In the genomic region with DNA sequence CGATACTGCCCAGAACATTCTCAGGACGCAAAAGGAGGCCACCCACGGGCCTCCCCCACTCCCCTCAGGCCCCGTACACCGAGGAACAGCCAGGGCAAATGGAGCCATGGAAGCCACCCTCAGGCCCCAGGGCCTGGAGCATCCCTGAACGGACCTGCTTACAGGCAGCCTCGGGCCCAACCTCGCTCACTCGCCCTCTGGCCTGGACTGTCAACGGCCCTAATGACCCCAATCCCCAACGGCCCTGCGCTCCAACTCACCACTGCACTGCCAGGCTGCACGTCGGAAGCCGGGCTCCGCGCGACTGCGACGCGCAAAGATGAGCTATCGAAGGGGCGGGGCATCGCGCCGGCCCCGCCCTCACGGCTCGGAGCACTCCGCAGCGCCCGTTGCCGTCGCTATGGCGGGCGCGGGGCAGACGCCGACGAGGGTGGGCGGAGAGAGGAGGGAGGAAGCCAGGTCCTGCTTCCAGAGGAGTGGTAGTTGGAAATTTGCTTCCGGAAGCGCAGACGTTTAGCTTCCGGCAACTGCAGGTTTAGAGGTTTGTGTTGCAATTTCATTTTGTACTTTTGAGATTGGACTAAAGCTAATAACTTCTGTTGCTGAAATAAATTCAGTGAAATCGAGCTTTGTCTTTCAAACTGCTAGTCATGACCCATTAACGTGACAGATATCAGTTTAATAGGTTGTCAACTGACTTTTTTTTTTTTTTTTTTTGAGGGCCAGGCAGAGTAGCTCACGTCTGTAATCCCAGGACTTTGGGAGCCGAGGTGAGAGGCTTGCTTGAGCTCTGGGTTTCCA, we compare ENCODE assay signal across 8 cellular contexts. TPM values are rescaled to one million over a fixed set of nuclear protein-coding genes. Genes with fewer than 3 reads are reported as not detected.
DNase-seq lines count a peak whose midpoint lies in the region; ATAC-seq, FAIRE-seq and TF ChIP-seq lines count a peak whose summit lies in the region.

A gene (minus strand): TSS at position 308 of the 801 bp plus-strand sequence. CDS start 3,923 bp downstream, outside the sequence.

- peak; percentile 84 for ATAC-seq in GM18498 (IDR thresholded peaks at IDR 0.05; ENCODE audit: unreplicated experiment)
- ATAC-seq in HG02938 (IDR thresholded peaks at IDR 0.05; ENCODE audit: unreplicated experiment): peak; percentile 72

- TF ChIP-seq CTCF in right atrium auricular region (IDR thresholded peaks at IDR 0.05): no peak

- H3K4me3 ChIP-seq in right atrium auricular region: peak within 1 kb of the TSS; percentile 93 to 94

- no peaks in the 10 kb centered on the region for H3K27me3 ChIP-seq in right atrium auricular region

- DNase-seq in NCI-H1694 treated with DMSO at 0.1 percent for 48 hours (lab: John Stamatoyannopoulos, UW) (peak; percentile 83), T-helper 2 cell (peak; percentile 80 to 94 (median 86)), amygdala (lab: John Stamatoyannopoulos, UW) (peak in 55 of 56 donors; percentile 26 to 92 (median 77)), right atrium auricular region (ENCODE audit: low spot score) (peak; percentile 90), pulmonary artery endothelial cell (ENCODE audit: low read depth, low spot score) (peak; percentile 57), urothelium cell line (ENCODE audit: low spot score) (peak; percentile 97)

- H3K9me3 ChIP-seq in right atrium auricular region: no peaks in the 10 kb centered on the region

- peak within 1 kb of the TSS; percentile 67 to 81 for H3K27ac ChIP-seq in right atrium auricular region

- no peaks in the 10 kb centered on the region for H3K36me3 ChIP-seq in right atrium auricular region

- peak; percentile 92 for FAIRE-seq in urothelium cell line (lab: Jason Lieb, UNC)

- H3K4me1 ChIP-seq in right atrium auricular region: peaks cover 0 to 13% of the 10 kb centered on the region in 2 donors

RNA-seq across cellular contexts. Expression of the gene that starts here (rescaled TPM):
- total RNA-seq in right atrium auricular region (10 to 100 TPM; 29.8 to 38.6 TPM), pulmonary artery endothelial cell (91.5 and 95.4 TPM in 2 replicates)

Comparison
In these comparisons a context has a peak if more than half of its experiments do, and no peak if none do; other contexts are left out.
1. Peak in every context shown above with its lines: DNase-seq, ATAC-seq, H3K4me3 ChIP-seq and H3K27ac ChIP-seq.